In the genomic region with DNA sequence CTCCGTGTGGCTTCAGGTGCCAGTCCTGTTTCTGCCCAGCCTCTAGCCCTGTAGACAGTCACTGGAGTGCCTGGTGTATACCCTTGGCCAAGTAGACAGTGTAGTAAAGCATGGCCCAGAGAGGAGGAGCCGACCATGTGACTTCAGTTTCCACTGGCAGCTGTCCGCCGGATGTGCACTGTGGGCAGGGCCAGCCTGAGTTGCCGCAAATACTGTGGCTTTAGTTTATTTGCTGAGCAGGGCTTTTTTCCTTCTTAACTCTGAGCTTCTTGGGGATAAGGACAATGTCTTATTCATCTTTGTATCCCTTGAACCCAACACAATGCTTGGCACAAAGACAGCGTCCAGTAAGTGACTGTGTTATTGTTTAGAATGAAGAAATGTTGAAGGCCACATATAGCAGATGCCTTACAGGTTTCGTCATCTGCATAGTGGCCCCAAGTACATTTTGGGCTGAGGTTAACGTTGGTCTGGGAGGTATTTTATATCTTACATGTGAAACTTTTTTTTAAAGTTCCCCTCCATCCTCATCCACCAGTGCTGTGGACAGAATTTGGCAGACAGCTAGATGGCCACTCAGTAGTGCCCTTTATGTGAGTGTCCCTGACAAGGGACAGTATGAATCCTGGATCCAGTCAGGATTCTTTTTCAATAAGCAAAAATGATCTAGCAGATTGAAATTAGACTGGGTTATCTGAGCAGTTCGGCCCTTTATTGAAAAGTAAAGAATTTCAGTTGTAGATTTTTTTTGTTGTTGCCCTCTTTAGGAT, we compare ENCODE assay signal across 8 cellular contexts. TPM values are rescaled to one million over a fixed set of nuclear protein-coding genes. Genes with fewer than 3 reads are reported as not detected.
DNase-seq lines count a peak whose midpoint lies in the region; ATAC-seq, FAIRE-seq and TF ChIP-seq lines count a peak whose summit lies in the region.

No MANE protein-coding gene starts in this region.

- TF ChIP-seq RAD21 in GM12878 (IDR thresholded peaks at IDR 0.05; ENCODE audit: insufficient read depth, low read depth, low read length) = no peak

- TF ChIP-seq CTCF in GM12878 (IDR thresholded peaks at IDR 0.05 in 2 of 3, conservative IDR thresholded peaks at IDR 0.05 in 1 of 3; ENCODE audit: control insufficient read depth in 2 of 3, extremely low read depth in 1 of 3, insufficient read depth in 1 of 3, low read depth in 3 of 3, low read length in 3 of 3) (no peak), lung (IDR thresholded peaks at IDR 0.05; ENCODE audit: control extremely low read depth, extremely low read depth) (no peak)

- peak; percentile 18 for FAIRE-seq in GM12878 (lab: Jason Lieb, UNC)

- peak overlapping the region; percentile 70 for H3K4me2 ChIP-seq in GM12878 (ENCODE audit: control insufficient read depth, insufficient read depth)

- no TSS peak for BruUV-seq in GM12878 (replicated peaks; lab: Mats Ljungman, UMichigan)

- SMC1A ChIA-PET in GM12878 (lab: Charles Lee; ENCODE audit: uncharacterized antibody, unreplicated experiment) = interaction anchor here (1.0 to 1.5 kb wide), 3 partner anchors 10 to 77 kb away, joined by 3 to 4 read pairs (median 4); partner anchors contain the start of gene WBP1L

- DNase-seq in T-helper 1 cell (peak in 3 of 5 donors; percentile 19 to 71 (median 21)), GM12878 (ENCODE audit: low read depth, low spot score) (peak; percentile 49), lung (ENCODE audit: low spot score) (peak; percentile 70), NCI-H345 treated with DMSO at 0.1 percent for 48 hours (lab: John Stamatoyannopoulos, UW; ENCODE audit: unreplicated experiment) (no peak)
- peak; percentile 11 to 40 for DNase-seq in stimulated activated CD8-positive, alpha-beta memory T cell treated with anti-CD3 and anti-CD28 coated beads, Interleukin-4, amount 100 ng/mL, for 1 hour (ENCODE audit: low read depth in 2 of 2, low spot score in 1 of 2)
- no peak for DNase-seq in NK-92 treated with Interleukin-12 subunit alpha and Interleukin-12 subunit beta, amount 100 ng/mL, for 24 hours (lab: John Stamatoyannopoulos, UW)

- in situ Hi-C loops in GM12878 (cut with MboI) = no loop called here

- peaks cover 12% of the 10 kb centered on the region for H3K79me2 ChIP-seq in GM12878 (ENCODE audit: control insufficient read depth, insufficient read depth, low read length)

- H3K4me3 ChIP-seq in GM12878 (peak overlapping the region; percentile 30; the same call in 1 of the 2 replicates), lung (no peak overlapping the region)

- intact Hi-C loops in GM12878 (cut with micrococcal nuclease; ENCODE audit: unreplicated experiment) = loop anchor here (5.0 kb wide), 1 partner anchor 44 kb away; no protein-coding TSS in a partner anchor

- H3K27ac ChIP-seq in GM12878 (ENCODE audit: control insufficient read depth, insufficient read depth) (peak overlapping the region; percentile 87), lung (ENCODE audit: low read depth in 1 of 2, low read length in 1 of 2) (peak overlapping the region; percentile 89 to 94)

- RAD21 ChIA-PET in GM12878 (lab: Charles Lee; ENCODE audit: unreplicated experiment) = no interaction called here

- POLR2A ChIA-PET in GM12878 (lab: Charles Lee) = interaction anchor here (0.5 to 1.9 kb wide), 3 partner anchors 9 to 97 kb away, joined by 3 to 5 read pairs (median 4); no protein-coding TSS in a partner anchor

- H4K20me1 ChIP-seq in GM12878 (ENCODE audit: control insufficient read depth, insufficient read depth) = no peaks in the 10 kb centered on the region

- H3K4me1 ChIP-seq in GM12878 (ENCODE audit: control insufficient read depth, insufficient read depth, low read length) = peaks cover 18% of the 10 kb centered on the region
- peaks cover 24 to 34% of the 10 kb centered on the region in 2 donors for H3K4me1 ChIP-seq in lung (ENCODE audit: control insufficient read depth in 2 of 2, insufficient read depth in 2 of 2, low read length in 2 of 2)

- peaks cover 2 to 15% of the 10 kb centered on the region in 2 experiments; a peak in 2 of 4 replicates for H3K36me3 ChIP-seq in GM12878 (ENCODE audit: control insufficient read depth in 2 of 2, insufficient read depth in 2 of 2, low read length in 1 of 2)
- H3K36me3 ChIP-seq in lung (ENCODE audit: control insufficient read depth in 2 of 2, insufficient read depth in 2 of 2, low read length in 2 of 2) = peaks cover 0 to 18% of the 10 kb centered on the region in 2 donors

- 54% methylated on average over 9 of the region's 9 CpGs for whole genome bisulfite sequencing in GM12878 (ENCODE audit: insufficient coverage, insufficient replicate concordance, low lambda C conversion rate, missing lambda C conversion rate)
- WGBS in lung, 2 donors = 22 to 28% methylated on average over 9 of the region's 9 CpGs

- H2AFZ ChIP-seq in GM12878 (ENCODE audit: control insufficient read depth, low read depth, low read length) = peak overlapping the region; percentile 42

- ATAC-seq in GM18867 (IDR thresholded peaks at IDR 0.05; ENCODE audit: unreplicated experiment) (peak; percentile 96), HG03064 (IDR thresholded peaks at IDR 0.05; ENCODE audit: low read depth, unreplicated experiment) (peak; percentile 86), GM12878 (peak; percentile 100), lung (ENCODE audit: insufficient read depth, low FRiP score) (peak; percentile 83)

- TF ChIP-seq EP300 in GM12878 (IDR thresholded peaks at IDR 0.05; ENCODE audit: borderline replicate concordance in 1 of 2, control insufficient read depth in 1 of 2, low read depth in 2 of 2, low read length in 2 of 2) = peak in 1 of 2 experiments; percentile 45; a peak in 1 of 4 replicates

- peak; percentile 75 for TF ChIP-seq POLR2A in GM12878 (IDR thresholded peaks at IDR 0.05; ENCODE audit: low read depth, low read length)

- H3K27me3 ChIP-seq in GM12878 (replicated peaks in 1 of 2; ENCODE audit: control insufficient read depth in 2 of 2, insufficient read depth in 2 of 2, low read length in 1 of 2) = no peaks in the 10 kb centered on the region
- H3K27me3 ChIP-seq in lung (ENCODE audit: control insufficient read depth, insufficient read depth) = no peaks in the 10 kb centered on the region

- H3K9me3 ChIP-seq in GM12878 (replicated peaks; ENCODE audit: control insufficient read depth, insufficient read depth, low read length) (no peaks in the 10 kb centered on the region), lung (ENCODE audit: control insufficient read depth in 2 of 2, insufficient read depth in 1 of 2, low read length in 1 of 2) (no peaks in the 10 kb centered on the region)

- CTCF ChIA-PET in GM12878 (lab: Yijun Ruan, JAX) = interaction anchor here (0.7 to 1.1 kb wide), 5 partner anchors 31 to 538 kb away, joined by 3 to 4 read pairs (median 3); no protein-coding TSS in a partner anchor

- peak overlapping the region; percentile 55 for H3K9ac ChIP-seq in GM12878 (ENCODE audit: control insufficient read depth, insufficient read depth, low read length)

RNA-seq across cellular contexts. Expression of gene CYP17A1, which starts 40.6 kb away (rescaled TPM):
- not detected in 2 replicates for total RNA-seq in GM12878 (2013; cell fraction: nucleolus; rRNA removed)
- not detected in 2 replicates for total RNA-seq in GM12878 (2014; rRNA removed)
- total RNA-seq in GM12878 (2014; rRNA removed; fragmentation: Illumina TruSeq; extraction: Trizol) = not detected in 2 replicates
- 1.9 and 2.1 TPM in 2 replicates for total RNA-seq in GM12878 (2021)
- polyA plus RNA-seq in GM12878 (2011; ENCODE audit: low read depth) = not detected
- not detected in 2 replicates for polyA plus RNA-seq in GM12878 (2011; rRNA removed)
- polyA plus RNA-seq in GM12878 (2011; cell fraction: cytosol; rRNA removed) = not detected in 2 replicates
- polyA plus RNA-seq in GM12878 (2011; cell fraction: nucleus; rRNA removed) = not detected in 2 replicates
- polyA plus RNA-seq in GM12878 (2012) = not detected in 2 replicates
- polyA plus RNA-seq in GM12878 (2014; fragmentation: Illumina TruSeq; extraction: Trizol) = not detected in 2 replicates
- not detected for polyA plus RNA-seq in GM12878 (2014; fragmentation: Nextera tagmentation; extraction: Ambion mirVana)
- not detected in 2 replicates for polyA plus RNA-seq in GM12878 (2014; rRNA removed)
- polyA plus RNA-seq in GM12878 (2016; fragmentation: Nextera tagmentation; extraction: Ambion mirVana) = not detected
- polyA minus RNA-seq in GM12878 (2011; rRNA and poly(A)+ RNA removed) = not detected in 2 replicates
- polyA minus RNA-seq in GM12878 (2011; cell fraction: cytosol; rRNA and poly(A)+ RNA removed) = not detected in 2 replicates
- polyA minus RNA-seq in GM12878 (2011; cell fraction: nucleus; rRNA and poly(A)+ RNA removed) = not detected in 2 replicates
- 1 to 10 TPM; 2.1 to 3.7 TPM for total RNA-seq in lung
- 1 to 10 TPM in 1 of 2 donors, under 1 TPM in 1; 0.39 to 1.2 TPM for polyA plus RNA-seq in lung

RNA-seq across cellular contexts. Expression of gene WBP1L, which starts 52.8 kb away (rescaled TPM):
- 15.7 and 16.8 TPM in 2 replicates for total RNA-seq in GM12878 (2013; cell fraction: nucleolus; rRNA removed)
- total RNA-seq in GM12878 (2014; rRNA removed) (12.7 and 18.8 TPM in 2 replicates), GM12878 (2014; rRNA removed; fragmentation: Illumina TruSeq; extraction: Trizol) (10.3 and 10.5 TPM in 2 replicates), GM12878 (2021) (16.9 and 19.8 TPM in 2 replicates), lung (10 to 100 TPM; 42.7 to 47.6 TPM)
- 7.8 TPM for polyA plus RNA-seq in GM12878 (2011; ENCODE audit: low read depth)
- polyA plus RNA-seq in GM12878 (2011; rRNA removed) (11.3 and 13.9 TPM in 2 replicates), GM12878 (2014; fragmentation: Illumina TruSeq; extraction: Trizol) (10.0 and 14.5 TPM in 2 replicates), GM12878 (2014; fragmentation: Nextera tagmentation; extraction: Ambion mirVana) (10 to 100 TPM in 1 of 2 experiments, 1 to 10 TPM in 1; 3.7 to 10.7 TPM), GM12878 (2014; rRNA removed) (16.6 and 17.4 TPM in 2 replicates), GM12878 (2016; fragmentation: Nextera tagmentation; extraction: Ambion mirVana) (1 to 10 TPM; 9.3 to 9.4 TPM), lung (10 to 100 TPM; 19.1 to 52.3 TPM)
- polyA plus RNA-seq in GM12878 (2011; cell fraction: cytosol; rRNA removed) = 22.6 and 24.9 TPM in 2 replicates
- 10.3 and 11.4 TPM in 2 replicates for polyA plus RNA-seq in GM12878 (2011; cell fraction: nucleus; rRNA removed)
- polyA plus RNA-seq in GM12878 (2012) = 13.5 and 15.6 TPM in 2 replicates
- polyA minus RNA-seq in GM12878 (2011; rRNA and poly(A)+ RNA removed) = 24.7 and 41.3 TPM in 2 replicates
- polyA minus RNA-seq in GM12878 (2011; cell fraction: cytosol; rRNA and poly(A)+ RNA removed) = 10.1 and 12.2 TPM in 2 replicates
- 4.2 and 7.3 TPM in 2 replicates for polyA minus RNA-seq in GM12878 (2011; cell fraction: nucleus; rRNA and poly(A)+ RNA removed)

RNA-seq across cellular contexts. Expression of gene BORCS7, which starts 57.5 kb away (rescaled TPM):
- 36.5 and 37.3 TPM in 2 replicates for total RNA-seq in GM12878 (2013; cell fraction: nucleolus; rRNA removed)
- total RNA-seq in GM12878 (2014; rRNA removed) = 8.2 and 12.2 TPM in 2 replicates
- 10.8 and 11.7 TPM in 2 replicates for total RNA-seq in GM12878 (2014; rRNA removed; fragmentation: Illumina TruSeq; extraction: Trizol)
- total RNA-seq in GM12878 (2021) = 4.6 and 6.6 TPM in 2 replicates
- polyA plus RNA-seq in GM12878 (2011; ENCODE audit: low read depth) = 6.5 TPM
- polyA plus RNA-seq in GM12878 (2011; rRNA removed) = 23.5 and 25.5 TPM in 2 replicates
- 11.1 and 17.1 TPM in 2 replicates for polyA plus RNA-seq in GM12878 (2011; cell fraction: cytosol; rRNA removed)
- 4.3 and 8.4 TPM in 2 replicates for polyA plus RNA-seq in GM12878 (2011; cell fraction: nucleus; rRNA removed)
- 10.3 and 11.0 TPM in 2 replicates for polyA plus RNA-seq in GM12878 (2012)
- 8.2 and 14.1 TPM in 2 replicates for polyA plus RNA-seq in GM12878 (2014; fragmentation: Illumina TruSeq; extraction: Trizol)
- 10 to 100 TPM; 14.9 to 19.2 TPM for polyA plus RNA-seq in GM12878 (2014; fragmentation: Nextera tagmentation; extraction: Ambion mirVana)
- 9.4 and 13.0 TPM in 2 replicates for polyA plus RNA-seq in GM12878 (2014; rRNA removed)
- 10 to 100 TPM; 13.6 to 15.2 TPM for polyA plus RNA-seq in GM12878 (2016; fragmentation: Nextera tagmentation; extraction: Ambion mirVana)
- 7.2 and 9.2 TPM in 2 replicates for polyA minus RNA-seq in GM12878 (2011; rRNA and poly(A)+ RNA removed)
- polyA minus RNA-seq in GM12878 (2011; cell fraction: cytosol; rRNA and poly(A)+ RNA removed) = 2.4 and 2.6 TPM in 2 replicates
- 1.6 and 4.7 TPM in 2 replicates for polyA minus RNA-seq in GM12878 (2011; cell fraction: nucleus; rRNA and poly(A)+ RNA removed)
- 10 to 100 TPM; 17.6 to 37.1 TPM for total RNA-seq in lung
- 10 to 100 TPM; 20.0 to 31.2 TPM for polyA plus RNA-seq in lung

Comparison
In these comparisons a context has a peak if more than half of its experiments do, and no peak if none do; other contexts are left out.
1. DNase-seq: peak in T-helper 1 cell (3 of 5), GM12878 (single experiment), lung (single experiment) and stimulated activated CD8-positive, alpha-beta memory T cell treated with anti-CD3 and anti-CD28 coated beads, Interleukin-4, amount 100 ng/mL, for 1 hour (2 of 2); none in NK-92 treated with Interleukin-12 subunit alpha and Interleukin-12 subunit beta, amount 100 ng/mL, for 24 hours (single experiment) and NCI-H345 treated with DMSO at 0.1 percent for 48 hours (single experiment).
2. Peak in every context shown above with its lines, with median percentiles within 50 percentile points of each other: ATAC-seq.